In genomic region chr6:1600063-1600763, GRCh38 we compare ENCODE assay signal across 28 cellular contexts. TPM values are rescaled to one million over a fixed set of nuclear protein-coding genes. Genes with fewer than 3 reads are reported as not detected.
"Had no signal": no experiment of that assay in that cellular context is flagged by ENCODE, and none has a peak within 500 bp of the region (broad histone marks: within the 10 kb centered on the region; RNA-seq: fewer than 3 reads in every experiment).

No MANE protein-coding gene starts in this region.

- H3K9me3 ChIP-seq: esophagus muscularis mucosa, gastrocnemius medialis, heart left ventricle had no signal

- H3K4me3 ChIP-seq: esophagus muscularis mucosa, gastrocnemius medialis, heart left ventricle had no signal

- H3K27ac ChIP-seq: brain microvascular endothelial cell, esophagus muscularis mucosa, foreskin keratinocyte, gastrocnemius medialis, heart left ventricle had no signal

- H3K4me1 ChIP-seq: foreskin keratinocyte had no signal

- DNase-seq: activated CD4-positive, alpha-beta memory T cell treated with anti-CD3 and anti-CD28 coated beads for 36 hours; activated CD4-positive, alpha-beta T cell treated with anti-CD3 and anti-CD28 coated beads for 36 hours; activated CD4-positive, alpha-beta T cell treated with anti-CD3 and anti-CD28 coated beads, Interleukin-2, amount 10 ng/mL, durations not matched to agents 24 days and 14 days; activated CD4-positive, CD25-positive, alpha-beta regulatory T cell; activated CD4-positive, CD25-positive, alpha-beta regulatory T cell treated with anti-CD3 and anti-CD28 coated beads, Interleukin-2, amount 50 U/mL, for 72 hours; activated CD8-positive, alpha-beta memory T cell treated with anti-CD3 and anti-CD28 coated beads, Interleukin-2, amount 10 ng/mL, durations not matched to agents 7 days and 5 days; activated CD8-positive, alpha-beta memory T cell treated with anti-CD3 and anti-CD28 coated beads, Interleukin-2, amount 50 U/mL, for 4 hours; activated CD8-positive, alpha-beta T cell treated with anti-CD3 and anti-CD28 coated beads, Interleukin-2, amount 10 ng/mL, durations not matched to agents 7 days and 5 days; activated effector memory CD4-positive, alpha-beta T cell treated with anti-CD3 and anti-CD28 coated beads, Interleukin-2, amount 50 U/mL, for 16 hours; activated naive CD4-positive, alpha-beta T cell treated with anti-CD3 and anti-CD28 coated beads for 36 hours; activated naive CD8-positive, alpha-beta T cell treated with anti-CD3 and anti-CD28 coated beads for 36 hours; activated naive CD8-positive, alpha-beta T cell treated with anti-CD3 and anti-CD28 coated beads, Interleukin-2, amount 50 U/mL, for 24 hours; activated T-cell treated with anti-CD3 and anti-CD28 coated beads, Interleukin-2, amount 50 U/mL, for 1 hour; activated T-cell treated with anti-CD3 and anti-CD28 coated beads, Interleukin-2, amount 50 U/mL, for 48 hours; brain microvascular endothelial cell; caudate nucleus; cortex of kidney; dermis blood vessel endothelial cell; effector CD4-positive, alpha-beta T cell; effector memory CD8-positive, alpha-beta T cell; erythroblast; foreskin keratinocyte; gastrocnemius medialis; glutamatergic neuron; heart left ventricle; T-helper 2 cell had no signal

- H3K36me3 ChIP-seq: brain microvascular endothelial cell, esophagus muscularis mucosa, gastrocnemius medialis, heart left ventricle had no signal

- ATAC-seq: activated CD4-positive, alpha-beta T cell treated with anti-CD3 and anti-CD28 coated beads for 36 hours; activated CD8-positive, alpha-beta memory T cell treated with anti-CD3 and anti-CD28 coated beads, Interleukin-2, amount 10 ng/mL, durations not matched to agents 7 days and 5 days; activated CD8-positive, alpha-beta T cell treated with anti-CD3 and anti-CD28 coated beads, Interleukin-2, amount 10 ng/mL, durations not matched to agents 7 days and 5 days; activated naive CD8-positive, alpha-beta T cell treated with anti-CD3 and anti-CD28 coated beads, Interleukin-2, amount 50 U/mL, for 24 hours; effector memory CD8-positive, alpha-beta T cell; foreskin keratinocyte; gastrocnemius medialis; heart left ventricle had no signal

RNA-seq across cellular contexts. Expression of gene FOXC1, which starts 9.5 kb away (rescaled TPM):
- total RNA-seq: activated CD8-positive, alpha-beta T cell treated with anti-CD3 and anti-CD28 coated beads, Interleukin-2, amount 10 ng/mL, durations not matched to agents 7 days and 5 days; activated naive CD4-positive, alpha-beta T cell treated with anti-CD3 and anti-CD28 coated beads for 36 hours; activated naive CD8-positive, alpha-beta T cell treated with anti-CD3 and anti-CD28 coated beads for 36 hours; T-helper 1 cell treated with Interleukin-12 subunit alpha and Interleukin-12 subunit beta and Interleukin-4 antibody, amounts not matched to agents 30 ng/mL and 1 ng/mL, for 36 hours had no signal
